ENCODE assay signal across 9 cellular contexts in the genomic region with DNA sequence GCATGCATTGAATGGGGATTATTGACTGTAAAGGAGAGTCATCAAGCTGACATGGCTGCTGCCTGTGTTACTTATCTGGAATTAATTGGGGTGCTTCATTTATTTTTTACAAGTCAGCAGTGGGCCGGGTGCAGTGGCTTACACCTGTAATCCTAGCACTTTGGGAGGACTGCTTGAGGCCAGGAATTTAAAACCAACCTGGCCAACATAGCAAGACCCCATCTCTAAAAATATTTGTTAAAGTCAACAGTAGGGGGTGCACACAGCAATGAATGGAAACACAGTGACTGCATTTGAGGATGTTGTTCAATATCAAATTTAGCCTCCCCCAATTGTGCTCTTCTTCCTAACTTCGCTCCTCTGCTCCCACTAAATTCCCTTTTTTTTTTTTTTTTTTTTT.
"Had no signal": no experiment of that assay in that cellular context is flagged by ENCODE, and none has a peak within 500 bp of the region (broad histone marks: within the 10 kb centered on the region; RNA-seq: fewer than 3 reads in every experiment).

No MANE protein-coding gene starts in this region.

- H3K4me3 Mint-ChIP-seq: HFFc6 had no signal

- H3K27ac ChIP-seq: GM23248, HL-60, KMS-11 had no signal

- H3K36me3 ChIP-seq: HAP-1 had no signal

- H3K4me3 ChIP-seq: GM23248, HAP-1 had no signal

- H3K9me3 Mint-ChIP-seq: HFFc6 had no signal

- DNase-seq: GM23248, GOT3, H7, HFFc6, IMR-90, KBM-7 had no signal

- H2AFZ ChIP-seq: GM23248 had no signal

- H3K9ac ChIP-seq: GM23248, KMS-11 had no signal

- H3K27ac Mint-ChIP-seq: HFFc6 had no signal

- H3K9me3 ChIP-seq: HAP-1 had no signal

- H3K4me2 ChIP-seq: KMS-11 had no signal

- H3K4me1 ChIP-seq: HAP-1 had no signal
